ENCODE assay signal across 9 cellular contexts in genomic region chr12:48003226-48004038, GRCh38. TPM values are rescaled to one million over a fixed set of nuclear protein-coding genes. Genes with fewer than 3 reads are reported as not detected.
A peak's percentile ranks its signal among the peaks of the same experiment; 100 is the strongest.
DNase-seq lines count a peak whose midpoint lies in the region; ATAC-seq and TF ChIP-seq lines count a peak whose summit lies in the region.
"Had no signal": no experiment of that assay in that cellular context is flagged by ENCODE, and none has a peak within 500 bp of the region (broad histone marks: within the 10 kb centered on the region; RNA-seq: fewer than 3 reads in every experiment).

No MANE protein-coding gene starts in this region.

- no peaks in the 10 kb centered on the region for H3K36me3 ChIP-seq in CD8-positive, alpha-beta memory T cell (ENCODE audit: insufficient read depth, low read length)
- no peaks in the 10 kb centered on the region for H3K36me3 ChIP-seq in neural progenitor cell

- CTCF ChIA-PET in CD8-positive, alpha-beta memory T cell (lab: Charles Lee) = no interaction called here

- peaks cover 0 to 2% (median 0%) of the 10 kb centered on the region in 3 donors for H3K36me3 Mint-ChIP-seq in CD8-positive, alpha-beta memory T cell
- H3K36me3 Mint-ChIP-seq in IgD-negative memory B cell (no peaks in the 10 kb centered on the region), brain (no peaks in the 10 kb centered on the region), neural progenitor cell (peaks cover 11% of the 10 kb centered on the region)

- H3K9me3 ChIP-seq in CD8-positive, alpha-beta memory T cell (ENCODE audit: low read length) = no peaks in the 10 kb centered on the region
- H3K9me3 ChIP-seq in neural progenitor cell (ENCODE audit: low read depth) = no peaks in the 10 kb centered on the region

- POLR2A ChIA-PET in CD8-positive, alpha-beta memory T cell (lab: Charles Lee) = no interaction called here

- H2AFZ ChIP-seq in neural progenitor cell (replicated peaks) = peak overlapping the region; percentile 57

- no peak for DNase-seq in CD8-positive, alpha-beta memory T cell
- DNase-seq in neural progenitor cell (ENCODE audit: low spot score) = peak; percentile 72
- DNase-seq in medulla oblongata (ENCODE audit: extremely low spot score) = no peak
- no peak for DNase-seq in superior temporal gyrus (ENCODE audit: extremely low spot score)
- no peak for DNase-seq in D341Med (ENCODE audit: low spot score)
- DNase-seq: SIG-M5 had no signal

- H3K4me2 ChIP-seq in neural progenitor cell = peak overlapping the region; percentile 82

- no peaks in the 10 kb centered on the region for H3K9me3 Mint-ChIP-seq in CD8-positive, alpha-beta memory T cell
- peaks cover 0 to 2% (median 0%) of the 10 kb centered on the region in 3 donors for H3K9me3 Mint-ChIP-seq in IgD-negative memory B cell
- no peaks in the 10 kb centered on the region for H3K9me3 Mint-ChIP-seq in brain
- H3K9me3 Mint-ChIP-seq in neural progenitor cell = no peaks in the 10 kb centered on the region

- peaks cover 32 to 49% (median 37%) of the 10 kb centered on the region in 3 donors for H3K4me1 Mint-ChIP-seq in CD8-positive, alpha-beta memory T cell
- H3K4me1 Mint-ChIP-seq in IgD-negative memory B cell (peaks cover 16 to 27% (median 19%) of the 10 kb centered on the region in 3 donors), brain (peaks cover 40% of the 10 kb centered on the region), neural progenitor cell (peaks cover 51% of the 10 kb centered on the region)

- H3K27me3 ChIP-seq in CD8-positive, alpha-beta memory T cell (ENCODE audit: insufficient read depth, low read length, poor library complexity, severe bottlenecking) = peaks cover 62% of the 10 kb centered on the region
- peaks cover 91% of the 10 kb centered on the region for H3K27me3 ChIP-seq in neural progenitor cell

- peaks cover 27% of the 10 kb centered on the region for H3K79me2 ChIP-seq in neural progenitor cell (ENCODE audit: low read depth)

- peaks cover 58% of the 10 kb centered on the region for H3F3A ChIP-seq in neural progenitor cell (ENCODE audit: low read depth)

- peak overlapping the region; percentile 49 for H3K4me3 ChIP-seq in CD8-positive, alpha-beta memory T cell (ENCODE audit: low read length)
- peak overlapping the region; percentile 66 for H3K4me3 ChIP-seq in neural progenitor cell

- peaks cover 85 to 90% of the 10 kb centered on the region in 2 donors for H3K27me3 Mint-ChIP-seq in CD8-positive, alpha-beta memory T cell
- H3K27me3 Mint-ChIP-seq in IgD-negative memory B cell (peaks cover 78% of the 10 kb centered on the region), brain (peaks cover 80% of the 10 kb centered on the region), neural progenitor cell (ENCODE audit: insufficient read depth, low read depth) (peaks cover 10% of the 10 kb centered on the region)

- ATAC-seq in HG02678 (IDR thresholded peaks at IDR 0.05; ENCODE audit: unreplicated experiment) = no peak

- peak overlapping the region in 1 of 8 donors; percentile 35 for H3K27ac Mint-ChIP-seq in CD8-positive, alpha-beta memory T cell
- H3K27ac Mint-ChIP-seq in IgD-negative memory B cell (peak overlapping the region; percentile 43 to 71 (median 69)), brain (peak overlapping the region in 2 of 5 experiments; percentile 27 to 96), neural progenitor cell (peak overlapping the region; percentile 67)

- peaks cover 41% of the 10 kb centered on the region for H3K4me1 ChIP-seq in CD8-positive, alpha-beta memory T cell (ENCODE audit: insufficient read depth, low read length)
- H3K4me1 ChIP-seq in neural progenitor cell = peaks cover 31% of the 10 kb centered on the region

- TF ChIP-seq CTCF in brain (conservative IDR thresholded peaks at IDR 0.05) = no peak
- peak; percentile 46 for TF ChIP-seq CTCF in neural progenitor cell (IDR thresholded peaks at IDR 0.05)

- H3K9ac ChIP-seq in neural progenitor cell = no peak overlapping the region

- peak overlapping the region; percentile 56 to 80 (median 68) for H3K4me3 Mint-ChIP-seq in CD8-positive, alpha-beta memory T cell
- H3K4me3 Mint-ChIP-seq in IgD-negative memory B cell (peak overlapping the region; percentile 63 to 90 (median 79)), brain (peak overlapping the region; percentile 87 to 96 (median 90)), neural progenitor cell (peak overlapping the region; percentile 92)

- H4K20me1 ChIP-seq in neural progenitor cell (ENCODE audit: low read depth) = peaks cover 46% of the 10 kb centered on the region

- H3K27ac ChIP-seq in CD8-positive, alpha-beta memory T cell (ENCODE audit: low read depth, low read length) = no peak overlapping the region
- H3K27ac ChIP-seq in neural progenitor cell = no peak overlapping the region

RNA-seq across cellular contexts. Expression of gene COL2A1, which starts 0.8 kb away (rescaled TPM):
- total RNA-seq in CD8-positive, alpha-beta memory T cell = not detected
- not detected for polyA plus RNA-seq in CD8-positive, alpha-beta memory T cell
- not detected for polyA plus RNA-seq in IgD-negative memory B cell
- 1.7 TPM for polyA plus RNA-seq in brain (ENCODE audit: insufficient read depth, low read depth, low replicate concordance)
- total RNA-seq in neural progenitor cell (ENCODE audit: low replicate concordance) = 69.1 and 330 TPM in 2 replicates

RNA-seq across cellular contexts. Expression of gene TMEM106C, which starts 40.0 kb away (rescaled TPM):
- 100 to 1,000 TPM; 178 to 186 TPM for total RNA-seq in CD8-positive, alpha-beta memory T cell
- 56.8 TPM for polyA plus RNA-seq in CD8-positive, alpha-beta memory T cell
- polyA plus RNA-seq in IgD-negative memory B cell (41.4 TPM), brain (ENCODE audit: insufficient read depth, low read depth, low replicate concordance) (154 TPM)
- total RNA-seq in neural progenitor cell (ENCODE audit: low replicate concordance) = 87.5 and 115 TPM in 2 replicates
